In genomic region chr5:102801375-102801774, GRCh38 we compare ENCODE assay signal across 1 cellular context.
TF ChIP-seq lines count a peak whose summit lies in the region.

No MANE protein-coding gene starts in this region.

TF ChIP-seq in WTC11, 78 proteins besides CTCF, POLR2A, EP300 and RAD21 (continued from another document):
- TF ChIP-seq OVOL2 (CRISPR knock-in tag; IDR thresholded peaks at IDR 0.05; ENCODE audit: borderline replicate concordance) (no peak), SMAD3 (CRISPR knock-in tag; IDR thresholded peaks at IDR 0.05; ENCODE audit: borderline replicate concordance) (no peak), NR2C2 (CRISPR knock-in tag; IDR thresholded peaks at IDR 0.05) (no peak), SOX15 (CRISPR knock-in tag; IDR thresholded peaks at IDR 0.05) (no peak), ATF2 (CRISPR knock-in tag; IDR thresholded peaks at IDR 0.05; ENCODE audit: borderline replicate concordance, low read depth) (no peak), SMAD4 (CRISPR knock-in tag; IDR thresholded peaks at IDR 0.05) (no peak), E2F1 (CRISPR knock-in tag; IDR thresholded peaks at IDR 0.05) (no peak), NR1H2 (CRISPR knock-in tag; IDR thresholded peaks at IDR 0.05) (no peak), SP1 (CRISPR knock-in tag; conservative IDR thresholded peaks at IDR 0.05) (no peak), RELA (CRISPR knock-in tag; IDR thresholded peaks at IDR 0.05; ENCODE audit: borderline replicate concordance) (no peak), STAT6 (CRISPR knock-in tag; conservative IDR thresholded peaks at IDR 0.05; ENCODE audit: low read depth) (no peak), ESRRA (CRISPR knock-in tag; IDR thresholded peaks at IDR 0.05; ENCODE audit: borderline replicate concordance) (no peak), ZNF317 (CRISPR knock-in tag; IDR thresholded peaks at IDR 0.05; ENCODE audit: borderline replicate concordance, low read depth) (no peak), TCF7 (CRISPR knock-in tag; IDR thresholded peaks at IDR 0.05; ENCODE audit: low read depth) (no peak)
